Comparison of ENCODE assay signal across 8 cellular contexts in genomic region chr1:204377800-204378608, GRCh38. TPM values are rescaled to one million over a fixed set of nuclear protein-coding genes. Genes with fewer than 3 reads are reported as not detected.
DNase-seq lines count a peak whose midpoint lies in the region; ATAC-seq and TF ChIP-seq lines count a peak whose summit lies in the region.

No MANE protein-coding gene starts in this region.

- H3K27me3 ChIP-seq in thymus (ENCODE audit: control insufficient read depth, insufficient read depth), result peaks cover 28% of the 10 kb centered on the region

- H3K4me1 ChIP-seq in thymus (ENCODE audit: control insufficient read depth, insufficient read depth, low read length), result no peaks in the 10 kb centered on the region

- H3K4me1 Mint-ChIP-seq in activated CD8-positive, alpha-beta T cell treated with anti-CD3 and anti-CD28 coated beads, Interleukin-2, amount 10 ng/mL, durations not matched to agents 7 days and 5 days (ENCODE audit: low read depth), result peaks cover 13% of the 10 kb centered on the region
- peaks cover 4 to 16% (median 11%) of the 10 kb centered on the region in 4 donors for H3K4me1 Mint-ChIP-seq in naive thymus-derived CD8-positive, alpha-beta T cell

- 2% methylated on average over 54 of the region's 54 CpGs for WGBS in thymus

- CTCF ChIA-PET in activated CD8-positive, alpha-beta T cell treated with anti-CD3 and anti-CD28 coated beads, Interleukin-2, amount 10 ng/mL, durations not matched to agents 7 days and 5 days (lab: Charles Lee), result interaction anchor here (1.2 to 9.5 kb wide), 6 partner anchors 11 to 215 kb away, joined by 3 to 122 read pairs (median 5); no protein-coding TSS in a partner anchor

- H3K36me3 Mint-ChIP-seq in activated CD8-positive, alpha-beta T cell treated with anti-CD3 and anti-CD28 coated beads, Interleukin-2, amount 10 ng/mL, durations not matched to agents 7 days and 5 days (ENCODE audit: low read depth), result no peaks in the 10 kb centered on the region
- H3K36me3 Mint-ChIP-seq in naive thymus-derived CD8-positive, alpha-beta T cell, result no peaks in the 10 kb centered on the region

- peak overlapping the region; percentile 77 for H3K4me3 Mint-ChIP-seq in activated CD8-positive, alpha-beta T cell treated with anti-CD3 and anti-CD28 coated beads, Interleukin-2, amount 10 ng/mL, durations not matched to agents 7 days and 5 days
- peak overlapping the region; percentile 86 to 98 (median 91) for H3K4me3 Mint-ChIP-seq in naive thymus-derived CD8-positive, alpha-beta T cell

- peaks cover 26% of the 10 kb centered on the region for H3K27me3 Mint-ChIP-seq in activated CD8-positive, alpha-beta T cell treated with anti-CD3 and anti-CD28 coated beads, Interleukin-2, amount 10 ng/mL, durations not matched to agents 7 days and 5 days (ENCODE audit: low read depth)
- H3K27me3 Mint-ChIP-seq in naive thymus-derived CD8-positive, alpha-beta T cell, result peaks cover 0 to 13% (median 3%) of the 10 kb centered on the region in 5 donors

- peak overlapping the region; percentile 90 for H3K4me3 ChIP-seq in epithelial cell of proximal tubule (ENCODE audit: low read depth, low read length)
- H3K4me3 ChIP-seq in thymus (ENCODE audit: low read length), result peak overlapping the region; percentile 48

- peak; percentile 61 for ATAC-seq in GM21423 (IDR thresholded peaks at IDR 0.05; ENCODE audit: unreplicated experiment)
- peak; percentile 82 for ATAC-seq in activated CD8-positive, alpha-beta T cell treated with anti-CD3 and anti-CD28 coated beads, Interleukin-2, amount 10 ng/mL, durations not matched to agents 7 days and 5 days
- peak; percentile 70 to 82 for ATAC-seq in naive thymus-derived CD8-positive, alpha-beta T cell
- no peak for ATAC-seq in GM18858 (IDR thresholded peaks at IDR 0.05; ENCODE audit: unreplicated experiment)

- TF ChIP-seq CTCF in epithelial cell of proximal tubule (conservative IDR thresholded peaks at IDR 0.05; ENCODE audit: low read depth, low read length), result no peak

- no peaks in the 10 kb centered on the region for H3K9me3 Mint-ChIP-seq in activated CD8-positive, alpha-beta T cell treated with anti-CD3 and anti-CD28 coated beads, Interleukin-2, amount 10 ng/mL, durations not matched to agents 7 days and 5 days (ENCODE audit: insufficient read depth)
- no peaks in the 10 kb centered on the region for H3K9me3 Mint-ChIP-seq in naive thymus-derived CD8-positive, alpha-beta T cell

- H3K36me3 ChIP-seq in thymus (ENCODE audit: control insufficient read depth, insufficient read depth), result no peaks in the 10 kb centered on the region

- no peak overlapping the region for H3K27ac Mint-ChIP-seq in activated CD8-positive, alpha-beta T cell treated with anti-CD3 and anti-CD28 coated beads, Interleukin-2, amount 10 ng/mL, durations not matched to agents 7 days and 5 days
- peak overlapping the region in 6 of 10 donors; percentile 33 to 94 (median 82) for H3K27ac Mint-ChIP-seq in naive thymus-derived CD8-positive, alpha-beta T cell

- peak; percentile 34 for DNase-seq in AG08396 (ENCODE audit: low spot score)
- DNase-seq in NCI-H2227 treated with DMSO at 0.1 percent for 48 hours (lab: John Stamatoyannopoulos, UW), result peak; percentile 68
- peak; percentile 52 for DNase-seq in activated CD8-positive, alpha-beta T cell treated with anti-CD3 and anti-CD28 coated beads, Interleukin-2, amount 10 ng/mL, durations not matched to agents 7 days and 5 days
- peak; percentile 59 for DNase-seq in epithelial cell of proximal tubule (ENCODE audit: low read depth)
- DNase-seq in naive thymus-derived CD8-positive, alpha-beta T cell, result peak; percentile 23 to 71 (median 50)

- no peak overlapping the region for H3K27ac ChIP-seq in thymus (ENCODE audit: low read depth)

- H3K9me3 ChIP-seq in thymus (ENCODE audit: control insufficient read depth), result no peaks in the 10 kb centered on the region

- POLR2A ChIA-PET in activated CD8-positive, alpha-beta T cell treated with anti-CD3 and anti-CD28 coated beads, Interleukin-2, amount 10 ng/mL, durations not matched to agents 7 days and 5 days (lab: Charles Lee), result interaction anchor here (1.4 kb wide), 1 partner anchor 33 kb away, joined by 4 read pairs; no protein-coding TSS in a partner anchor
- POLR2A ChIA-PET in naive thymus-derived CD8-positive, alpha-beta T cell (lab: Charles Lee), result interaction anchor here (0.6 to 1.3 kb wide), 6 partner anchors 21 to 1122 kb away, joined by 3 to 6 read pairs (median 3); no protein-coding TSS in a partner anchor

RNA-seq across cellular contexts. Expression of gene PLEKHA6, which starts 18.3 kb away (rescaled TPM):
- under 1 TPM; 0.26 to 0.29 TPM for total RNA-seq in activated CD8-positive, alpha-beta T cell treated with anti-CD3 and anti-CD28 coated beads, Interleukin-2, amount 10 ng/mL, durations not matched to agents 7 days and 5 days
- total RNA-seq in epithelial cell of proximal tubule, result 10.4 and 19.9 TPM in 2 replicates
- total RNA-seq in naive thymus-derived CD8-positive, alpha-beta T cell, result 1 to 10 TPM; 1.2 to 2.0 TPM
- under 1 TPM in 1 of 3 donors, not detected in 2; 0.02 TPM for polyA plus RNA-seq in naive thymus-derived CD8-positive, alpha-beta T cell
- 1.4 TPM for polyA plus RNA-seq in thymus

RNA-seq across cellular contexts. Expression of gene PPP1R15B, which starts 33.6 kb away (rescaled TPM):
- total RNA-seq in activated CD8-positive, alpha-beta T cell treated with anti-CD3 and anti-CD28 coated beads, Interleukin-2, amount 10 ng/mL, durations not matched to agents 7 days and 5 days, result 10 to 100 TPM; 64.7 to 66.0 TPM
- 26.6 and 28.5 TPM in 2 replicates for total RNA-seq in epithelial cell of proximal tubule
- 10 to 100 TPM; 80.7 to 87.3 TPM for total RNA-seq in naive thymus-derived CD8-positive, alpha-beta T cell
- polyA plus RNA-seq in naive thymus-derived CD8-positive, alpha-beta T cell, result 10 to 100 TPM; 14.2 to 20.8 (median 17.7) TPM
- 26.2 TPM for polyA plus RNA-seq in thymus
